Comparison of ENCODE assay signal across 10 cellular contexts in genomic region chr15:66502491-66502890, GRCh38. TPM values are rescaled to one million over a fixed set of nuclear protein-coding genes. Genes with fewer than 3 reads are reported as not detected.
DNase-seq lines count a peak whose midpoint lies in the region; ATAC-seq and TF ChIP-seq lines count a peak whose summit lies in the region.
"Had no signal": no experiment of that assay in that cellular context is flagged by ENCODE, and none has a peak within 500 bp of the region (broad histone marks: within the 10 kb centered on the region; RNA-seq: fewer than 3 reads in every experiment).

No MANE protein-coding gene starts in this region.

- H3K9me2 ChIP-seq in GM23248 (ENCODE audit: insufficient read depth): no peaks in the 10 kb centered on the region

- peaks cover 62% of the 10 kb centered on the region for H3K36me3 ChIP-seq in A673 (ENCODE audit: insufficient read depth, low read length, poor library complexity, severe bottlenecking)
- H3K36me3 ChIP-seq in GM23248 (ENCODE audit: low read depth): peaks cover 55% of the 10 kb centered on the region

- H3K4me1 ChIP-seq in A673 (ENCODE audit: insufficient read depth, low read length, poor library complexity, severe bottlenecking) (peaks cover 15% of the 10 kb centered on the region), GM23248 (ENCODE audit: insufficient read depth) (peaks cover 20% of the 10 kb centered on the region)

- peaks cover 65% of the 10 kb centered on the region for H3F3A ChIP-seq in GM23248 (ENCODE audit: insufficient read depth)

- H3K4me3 ChIP-seq in A673 (ENCODE audit: low read depth, low read length, poor library complexity, severe bottlenecking): peak overlapping the region; percentile 72
- H3K4me3 ChIP-seq in GM23248: peak overlapping the region; percentile 99

- whole genome bisulfite sequencing in GM23248 (ENCODE audit: low coverage in 1 of 2, low lambda C conversion rate in 2 of 2, missing lambda C conversion rate in 2 of 2), 2 experiments: 57 to 63% methylated on average over 10 of the region's 10 CpGs

- peaks cover 45% of the 10 kb centered on the region for H3K36me3 Mint-ChIP-seq in activated naive CD8-positive, alpha-beta T cell treated with anti-CD3 and anti-CD28 coated beads, Interleukin-2, amount 10 ng/mL, durations not matched to agents 7 days and 5 days

- peak overlapping the region; percentile 100 for H3K4me3 Mint-ChIP-seq in activated naive CD8-positive, alpha-beta T cell treated with anti-CD3 and anti-CD28 coated beads, Interleukin-2, amount 10 ng/mL, durations not matched to agents 7 days and 5 days

- ATAC-seq in activated naive CD8-positive, alpha-beta T cell treated with anti-CD3 and anti-CD28 coated beads, Interleukin-2, amount 10 ng/mL, durations not matched to agents 7 days and 5 days (ENCODE audit: low read depth): no peak
- ATAC-seq in HG03159 (IDR thresholded peaks at IDR 0.05; ENCODE audit: unreplicated experiment) (no peak), HG02973 (IDR thresholded peaks at IDR 0.05; ENCODE audit: unreplicated experiment) (no peak)

- peaks cover 46% of the 10 kb centered on the region for H3K4me1 Mint-ChIP-seq in activated naive CD8-positive, alpha-beta T cell treated with anti-CD3 and anti-CD28 coated beads, Interleukin-2, amount 10 ng/mL, durations not matched to agents 7 days and 5 days

- no peaks in the 10 kb centered on the region for H3K9me3 Mint-ChIP-seq in activated naive CD8-positive, alpha-beta T cell treated with anti-CD3 and anti-CD28 coated beads, Interleukin-2, amount 10 ng/mL, durations not matched to agents 7 days and 5 days

- DNase-seq in A673 (ENCODE audit: low spot score) (no peak), GM23248 (no peak), islet precursor cell (peak; percentile 13), posterior vena cava (ENCODE audit: low spot score) (no peak), OCI-M2 (lab: John Stamatoyannopoulos, UW; ENCODE audit: unreplicated experiment) (no peak)
- DNase-seq in activated naive CD8-positive, alpha-beta T cell treated with anti-CD3 and anti-CD28 coated beads, Interleukin-2, amount 10 ng/mL, durations not matched to agents 7 days and 5 days: no peak
- DNase-seq: GDM1, NCI-H2171 had no signal

- peak overlapping the region; percentile 57 for H3K27ac Mint-ChIP-seq in activated naive CD8-positive, alpha-beta T cell treated with anti-CD3 and anti-CD28 coated beads, Interleukin-2, amount 10 ng/mL, durations not matched to agents 7 days and 5 days

- BruUV-seq in A673 (replicated peaks; lab: Mats Ljungman, UMichigan): no TSS peak

- no peak overlapping the region for H2AFZ ChIP-seq in GM23248

- in situ Hi-C loops in GM23248 (cut with MboI): no loop called here

- peak overlapping the region; percentile 97 for H3K9ac ChIP-seq in GM23248

- H3K9me3 ChIP-seq in A673 (ENCODE audit: low read depth, low read length, poor library complexity, severe bottlenecking) (no peaks in the 10 kb centered on the region), GM23248 (ENCODE audit: low read depth) (no peaks in the 10 kb centered on the region)

- peaks cover 77% of the 10 kb centered on the region for H3K79me2 ChIP-seq in GM23248 (ENCODE audit: insufficient read depth)

- 0 out of 2 replicates have a peak, but pooled peaks cover 11% of the 10 kb centered on the region for H4K20me1 ChIP-seq in GM23248 (ENCODE audit: insufficient read depth)

- no peaks in the 10 kb centered on the region for H3K27me3 Mint-ChIP-seq in activated naive CD8-positive, alpha-beta T cell treated with anti-CD3 and anti-CD28 coated beads, Interleukin-2, amount 10 ng/mL, durations not matched to agents 7 days and 5 days

- peak overlapping the region; percentile 93 for H3K4me2 ChIP-seq in GM23248 (ENCODE audit: unreplicated experiment)

- POLR2A ChIA-PET in A673 (lab: Charles Lee; ENCODE audit: low non-redundant PET): no interaction called here
- POLR2A ChIA-PET in activated naive CD8-positive, alpha-beta T cell treated with anti-CD3 and anti-CD28 coated beads, Interleukin-2, amount 10 ng/mL, durations not matched to agents 7 days and 5 days (lab: Charles Lee): no interaction called here

- intact Hi-C loops in A673 (cut with micrococcal nuclease; ENCODE audit: unreplicated experiment) (no loop called here), posterior vena cava (cut with DNase I) (no loop called here)

- CTCF ChIA-PET in A673 (lab: Charles Lee): no interaction called here

- no peak for TF ChIP-seq CTCF in A673 (conservative IDR thresholded peaks at IDR 0.05; ENCODE audit: low read depth, low read length)

- no peaks in the 10 kb centered on the region for H3K27me3 ChIP-seq in A673 (replicated peaks; ENCODE audit: insufficient read depth, low read depth, low read length, poor library complexity)
- no peaks in the 10 kb centered on the region for H3K27me3 ChIP-seq in GM23248 (replicated peaks; ENCODE audit: insufficient read depth)

- peak overlapping the region; percentile 93 for H3K27ac ChIP-seq in A673 (ENCODE audit: low read depth, low read length, poor library complexity, severe bottlenecking)
- peak overlapping the region; percentile 93 for H3K27ac ChIP-seq in GM23248

RNA-seq across cellular contexts. Expression of gene RPL4, which starts 2.2 kb away (rescaled TPM):
- 2,773 and 2,830 TPM in 2 replicates for total RNA-seq in A673 (2021)
- total RNA-seq in GM23248 (2014; rRNA removed; shearing (Covaris generic)): 3,244 and 3,721 TPM in 2 replicates
- polyA plus RNA-seq in GM23248 (2016; fragmentation: Nextera tagmentation; extraction: Ambion mirVana): 915 and 943 TPM in 2 replicates
- 1,000 to 10,000 TPM; 2,522 to 2,542 TPM for total RNA-seq in activated naive CD8-positive, alpha-beta T cell treated with anti-CD3 and anti-CD28 coated beads, Interleukin-2, amount 10 ng/mL, durations not matched to agents 7 days and 5 days
- 1,000 to 10,000 TPM; 1,740 to 1,819 TPM for total RNA-seq in posterior vena cava

RNA-seq across cellular contexts. Expression of gene ZWILCH, which starts 2.6 kb away (rescaled TPM):
- total RNA-seq in A673 (2021): 32.4 and 36.3 TPM in 2 replicates
- 20.6 and 31.5 TPM in 2 replicates for total RNA-seq in GM23248 (2014; rRNA removed; shearing (Covaris generic))
- polyA plus RNA-seq in GM23248 (2016; fragmentation: Nextera tagmentation; extraction: Ambion mirVana): 20.7 and 23.9 TPM in 2 replicates
- total RNA-seq in activated naive CD8-positive, alpha-beta T cell treated with anti-CD3 and anti-CD28 coated beads, Interleukin-2, amount 10 ng/mL, durations not matched to agents 7 days and 5 days: 10 to 100 TPM; 28.1 to 28.7 TPM
- 1 to 10 TPM; 6.4 to 7.5 TPM for total RNA-seq in posterior vena cava

RNA-seq across cellular contexts. Expression of gene SNAPC5, which starts 4.9 kb away (rescaled TPM):
- total RNA-seq in A673 (2021): 28.9 and 35.2 TPM in 2 replicates
- total RNA-seq in GM23248 (2014; rRNA removed; shearing (Covaris generic)): 5.3 and 17.6 TPM in 2 replicates
- polyA plus RNA-seq in GM23248 (2016; fragmentation: Nextera tagmentation; extraction: Ambion mirVana): 22.0 and 23.2 TPM in 2 replicates
- 10 to 100 TPM; 32.4 to 33.7 TPM for total RNA-seq in activated naive CD8-positive, alpha-beta T cell treated with anti-CD3 and anti-CD28 coated beads, Interleukin-2, amount 10 ng/mL, durations not matched to agents 7 days and 5 days
- 10 to 100 TPM; 19.5 to 26.2 TPM for total RNA-seq in posterior vena cava
